Comparison of ENCODE assay signal across 19 cellular contexts in the genomic region with DNA sequence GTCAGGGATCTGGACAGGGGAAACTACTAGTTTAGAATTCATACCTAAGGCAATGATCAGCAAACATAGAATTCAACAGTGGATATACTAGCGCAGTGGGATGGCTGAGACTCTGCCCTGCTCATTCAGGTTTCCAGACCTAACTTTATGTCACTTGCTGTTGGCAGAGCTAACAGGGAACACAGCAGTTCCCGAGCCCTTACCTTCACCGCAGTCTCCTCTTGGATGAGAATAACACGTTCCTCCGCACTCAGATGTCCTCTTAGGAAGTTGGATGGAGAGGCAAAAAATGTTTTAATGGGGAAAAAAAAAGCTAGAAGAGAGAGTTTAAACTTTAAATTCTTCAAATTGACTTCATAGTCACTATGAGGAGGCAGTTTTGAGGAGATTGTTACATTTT.
DNase-seq lines count a peak whose midpoint lies in the region; ATAC-seq, FAIRE-seq and TF ChIP-seq lines count a peak whose summit lies in the region.
"Had no signal": no experiment of that assay in that cellular context is flagged by ENCODE, and none has a peak within 500 bp of the region (broad histone marks: within the 10 kb centered on the region; RNA-seq: fewer than 3 reads in every experiment).

No MANE protein-coding gene starts in this region.

- H4K91ac ChIP-seq in H1 (replicated peaks; ENCODE audit: insufficient read length, low read length), result peak overlapping the region; percentile 67

- H3K23ac ChIP-seq in H1 (ENCODE audit: insufficient read length), result no peak overlapping the region

- no peak for TF ChIP-seq EP300 in H1 (IDR thresholded peaks at IDR 0.05; ENCODE audit: borderline replicate concordance in 1 of 2, low read depth in 2 of 2, low read length in 2 of 2)

- H3K9me3 ChIP-seq in HUES48 (ENCODE audit: control insufficient read depth, insufficient read depth, low read length) (no peaks in the 10 kb centered on the region), H1 (ENCODE audit: insufficient read depth in 2 of 2, low read depth in 1 of 2, low read length in 1 of 2) (no peaks in the 10 kb centered on the region)
- H3K9me3 ChIP-seq: Caco-2 had no signal

- no peak overlapping the region for H3K4ac ChIP-seq in H1 (replicated peaks; ENCODE audit: insufficient read length, low read depth, low read length)

- H3K14ac ChIP-seq in H1 (ENCODE audit: insufficient read length), result no peak overlapping the region

- POLR2A ChIA-PET in H1 (lab: Charles Lee; ENCODE audit: partially characterized antibody), result no interaction called here
- POLR2A ChIA-PET in naive thymus-derived CD8-positive, alpha-beta T cell (lab: Charles Lee), result no interaction called here

- no peak overlapping the region for H3K56ac ChIP-seq in H1 (replicated peaks; ENCODE audit: insufficient read length, low read depth, low read length)

- H2BK15ac ChIP-seq in H1 (ENCODE audit: low read length), result no peak overlapping the region

- no peaks in the 10 kb centered on the region for H4K20me1 ChIP-seq in H1 (replicated peaks in 1 of 2; ENCODE audit: control insufficient read depth in 1 of 2, insufficient read depth in 2 of 2, low read length in 2 of 2)

- H3K4me2 ChIP-seq in H1 (ENCODE audit: insufficient read depth in 1 of 2, low read depth in 2 of 2, low read length in 2 of 2), result peak overlapping the region; percentile 31 to 43; a peak in 2 of 4 replicates

- H3K79me2 ChIP-seq in H1 (ENCODE audit: control insufficient read depth in 1 of 2, insufficient read depth in 2 of 2, low read length in 2 of 2), result no peaks in the 10 kb centered on the region

- no peak for FAIRE-seq in H1 (lab: Jason Lieb, UNC)
- FAIRE-seq: GM12878 had no signal

- CTCF ChIA-PET in H1 (lab: Charles Lee; ENCODE audit: partially characterized antibody), result interaction anchor here (0.8 kb wide), 1 partner anchor 275 kb away, joined by 4 read pairs; no protein-coding TSS in a partner anchor

- peak; percentile 19 for ATAC-seq in stimulated activated effector memory CD8-positive, alpha-beta T cell treated with anti-CD3 and anti-CD28 coated beads, Interleukin-12 subunit alpha, Interleukin-12 subunit beta, amount 100 ng/mL, for 72 hours
- ATAC-seq in naive thymus-derived CD8-positive, alpha-beta T cell, result no peak
- no peak for ATAC-seq in HG03565 (IDR thresholded peaks at IDR 0.05; ENCODE audit: unreplicated experiment)
- ATAC-seq: CD8-positive, alpha-beta T cell; GM12878; HCT116 had no signal

- H3K4me1 ChIP-seq in HUES48 (ENCODE audit: control insufficient read depth, insufficient read depth, low read length), result peaks cover 31% of the 10 kb centered on the region
- H3K4me1 ChIP-seq in H1 (replicated peaks in 1 of 4; ENCODE audit: control insufficient read depth in 3 of 4, insufficient read depth in 4 of 4, low read length in 3 of 4), result peaks cover 0 to 9% (median 6%) of the 10 kb centered on the region in 4 experiments; a peak in 5 of 7 replicates
- H3K4me1 ChIP-seq: Caco-2 had no signal

- no peaks in the 10 kb centered on the region for H3K27me3 Mint-ChIP-seq in nephron progenitor cell (ENCODE audit: low read depth, poor library complexity)
- peaks cover 1 to 19% (median 7%) of the 10 kb centered on the region in 5 donors for H3K27me3 Mint-ChIP-seq in naive thymus-derived CD8-positive, alpha-beta T cell
- H3K27me3 Mint-ChIP-seq: CD4-positive, CD25-positive, alpha-beta regulatory T cell had no signal

- TF ChIP-seq RAD21 in H1 (IDR thresholded peaks at IDR 0.05 in 1 of 2, conservative IDR thresholded peaks at IDR 0.05 in 1 of 2; ENCODE audit: low read depth in 2 of 2, low read length in 2 of 2), result no peak

- no peak overlapping the region for H4K5ac ChIP-seq in H1 (ENCODE audit: insufficient read length, low read depth, low read length)

- H2BK120ac ChIP-seq in H1 (replicated peaks; ENCODE audit: low read depth, low read length), result peak overlapping the region; percentile 29

- H2BK5ac ChIP-seq in H1 (ENCODE audit: low read depth, low read length), result no peak overlapping the region

- H3K9me3 Mint-ChIP-seq in nephron progenitor cell, result no peaks in the 10 kb centered on the region
- H3K9me3 Mint-ChIP-seq in stimulated activated effector memory CD8-positive, alpha-beta T cell treated with anti-CD3 and anti-CD28 coated beads, Interleukin-12 subunit alpha, Interleukin-12 subunit beta, amount 100 ng/mL, for 72 hours, result no peaks in the 10 kb centered on the region
- no peaks in the 10 kb centered on the region for H3K9me3 Mint-ChIP-seq in naive thymus-derived CD8-positive, alpha-beta T cell
- H3K9me3 Mint-ChIP-seq: CD8-positive, alpha-beta T cell had no signal

- TF ChIP-seq CTCF in H1 (IDR thresholded peaks at IDR 0.05; ENCODE audit: control extremely low read depth in 1 of 3, insufficient read depth in 1 of 3, low read depth in 1 of 3, low read length in 3 of 3), result no peak
- no peak for TF ChIP-seq CTCF in nephron progenitor cell (IDR thresholded peaks at IDR 0.05)

- 0 out of 2 replicates have a peak overlapping the region, but pooled peaks have one; percentile 15 for H2BK20ac ChIP-seq in H1 (ENCODE audit: low read length)

- H3K27me3 ChIP-seq in HUES48 (ENCODE audit: control insufficient read depth, insufficient read depth, low read length) (no peaks in the 10 kb centered on the region), H1 (replicated peaks in 1 of 4; ENCODE audit: control insufficient read depth in 3 of 4, extremely low read depth in 1 of 4, insufficient read depth in 3 of 4, low read length in 3 of 4) (no peaks in the 10 kb centered on the region)

- H3K27ac ChIP-seq in HUES48 (ENCODE audit: low read depth, low read length) (peak overlapping the region; percentile 9), H1 (ENCODE audit: low read depth, low read length) (no peak overlapping the region)
- H3K27ac ChIP-seq: C4-2B had no signal

- H3K9ac ChIP-seq in HUES48 (ENCODE audit: low read depth, low read length), result no peak overlapping the region
- no peak overlapping the region for H3K9ac ChIP-seq in H1 (replicated peaks in 1 of 4; ENCODE audit: extremely low read depth in 1 of 4, low read depth in 3 of 4, low read length in 3 of 4)

- no peaks in the 10 kb centered on the region for H3K36me3 Mint-ChIP-seq in nephron progenitor cell (ENCODE audit: low read depth)
- H3K36me3 Mint-ChIP-seq in stimulated activated effector memory CD8-positive, alpha-beta T cell treated with anti-CD3 and anti-CD28 coated beads, Interleukin-12 subunit alpha, Interleukin-12 subunit beta, amount 100 ng/mL, for 72 hours, result no peaks in the 10 kb centered on the region
- H3K36me3 Mint-ChIP-seq in naive thymus-derived CD8-positive, alpha-beta T cell, result no peaks in the 10 kb centered on the region
- H3K36me3 Mint-ChIP-seq: CD4-positive, CD25-positive, alpha-beta regulatory T cell; CD8-positive, alpha-beta T cell had no signal

- peak overlapping the region; percentile 48; the same call in 1 of the 2 replicates for H2AFZ ChIP-seq in H1 (ENCODE audit: low read length)

- peak overlapping the region; percentile 90; the same call in 1 of the 2 replicates for H2BK12ac ChIP-seq in H1 (ENCODE audit: low read depth, low read length)

- H3K23me2 ChIP-seq in H1 (ENCODE audit: low read depth, low read length), result no peaks in the 10 kb centered on the region; the same call in 1 of the 2 replicates

- H3K27ac Mint-ChIP-seq in nephron progenitor cell, result peak overlapping the region; percentile 21
- H3K27ac Mint-ChIP-seq in stimulated activated effector memory CD8-positive, alpha-beta T cell treated with anti-CD3 and anti-CD28 coated beads, Interleukin-12 subunit alpha, Interleukin-12 subunit beta, amount 100 ng/mL, for 72 hours, result no peak overlapping the region
- H3K27ac Mint-ChIP-seq in naive thymus-derived CD8-positive, alpha-beta T cell, result no peak overlapping the region
- H3K27ac Mint-ChIP-seq: CD4-positive, CD25-positive, alpha-beta regulatory T cell; CD8-positive, alpha-beta T cell had no signal

- H3K4me3 Mint-ChIP-seq in nephron progenitor cell, result no peak overlapping the region
- no peak overlapping the region for H3K4me3 Mint-ChIP-seq in stimulated activated effector memory CD8-positive, alpha-beta T cell treated with anti-CD3 and anti-CD28 coated beads, Interleukin-12 subunit alpha, Interleukin-12 subunit beta, amount 100 ng/mL, for 72 hours
- no peak overlapping the region for H3K4me3 Mint-ChIP-seq in naive thymus-derived CD8-positive, alpha-beta T cell
- H3K4me3 Mint-ChIP-seq: CD4-positive, CD25-positive, alpha-beta regulatory T cell; CD8-positive, alpha-beta T cell had no signal

- no peak for TF ChIP-seq POLR2A in H1 (IDR thresholded peaks at IDR 0.05; ENCODE audit: control extremely low read depth in 1 of 2, low read depth in 2 of 2, low read length in 2 of 2)

- DNase-seq in H1 (ENCODE audit: low read depth in 1 of 2, low spot score in 2 of 2) (no peak), nephron progenitor cell (no peak), SW 1271 (lab: John Stamatoyannopoulos, UW) (no peak), DMS114 treated with DMSO at 0.1 percent for 48 hours (lab: John Stamatoyannopoulos, UW; ENCODE audit: unreplicated experiment) (no peak)
- no peak for DNase-seq in stimulated activated effector memory CD8-positive, alpha-beta T cell treated with anti-CD3 and anti-CD28 coated beads, Interleukin-12 subunit alpha, Interleukin-12 subunit beta, amount 100 ng/mL, for 72 hours (ENCODE audit: low spot score in 2 of 2)
- no peak for DNase-seq in naive thymus-derived CD8-positive, alpha-beta T cell
- DNase-seq: Caco-2; CD4-positive, CD25-positive, alpha-beta regulatory T cell; CD8-positive, alpha-beta T cell; DMS79; EL; GDM1; GOT3; H7 had no signal

- H4K8ac ChIP-seq in H1 (ENCODE audit: extremely low read depth, insufficient read depth, low read length), result no peak overlapping the region

- 77% methylated on average over 5 of the region's 5 CpGs; no CpG with 5 or more reads in 1 of the 2 experiments for WGBS in H1 (ENCODE audit: extremely low coverage in 1 of 2, insufficient coverage in 1 of 2, insufficient read length in 1 of 2, insufficient replicate concordance in 2 of 2, low coverage in 1 of 2, low lambda C conversion rate in 2 of 2, missing lambda C conversion rate in 1 of 2), 2 experiments

- H3K36me3 ChIP-seq in HUES48 (ENCODE audit: control insufficient read depth, insufficient read depth, low read length), result no peaks in the 10 kb centered on the region
- no peaks in the 10 kb centered on the region for H3K36me3 ChIP-seq in H1 (ENCODE audit: control insufficient read depth in 2 of 4, insufficient read depth in 4 of 4, low read length in 3 of 4)

- H3K79me1 ChIP-seq in H1 (ENCODE audit: low read depth, low read length), result no peaks in the 10 kb centered on the region

- H3K4me1 Mint-ChIP-seq in nephron progenitor cell, result peaks cover 4% of the 10 kb centered on the region
- no peaks in the 10 kb centered on the region for H3K4me1 Mint-ChIP-seq in stimulated activated effector memory CD8-positive, alpha-beta T cell treated with anti-CD3 and anti-CD28 coated beads, Interleukin-12 subunit alpha, Interleukin-12 subunit beta, amount 100 ng/mL, for 72 hours
- no peaks in the 10 kb centered on the region for H3K4me1 Mint-ChIP-seq in naive thymus-derived CD8-positive, alpha-beta T cell
- H3K4me1 Mint-ChIP-seq: CD4-positive, CD25-positive, alpha-beta regulatory T cell had no signal

- no peak overlapping the region; the same call in 1 of the 2 replicates for H3K18ac ChIP-seq in H1 (ENCODE audit: extremely low read depth, low read length)

- no peak overlapping the region for H2AK5ac ChIP-seq in H1 (ENCODE audit: low read depth, low read length)

- H3K4me3 ChIP-seq in HUES48 (ENCODE audit: low read depth, low read length), result no peak overlapping the region
- no peak overlapping the region for H3K4me3 ChIP-seq in H1 (ENCODE audit: extremely low read depth in 1 of 4, insufficient read depth in 2 of 4, low read depth in 3 of 4, low read length in 4 of 4)
- H3K4me3 ChIP-seq: GM12878 had no signal
